ENCODE assay signal across 27 cellular contexts in genomic region chr1:172801923-172802322, GRCh38.
"Had no signal": no experiment of that assay in that cellular context is flagged by ENCODE, and none has a peak within 500 bp of the region (broad histone marks: within the 10 kb centered on the region; RNA-seq: fewer than 3 reads in every experiment).

No MANE protein-coding gene starts in this region.

- FAIRE-seq: astrocyte, keratinocyte had no signal

- H3K27ac Mint-ChIP-seq: activated T-helper 17 cell treated with anti-CD3 and anti-CD28 coated beads, Interleukin-2, amount 50 U/mL, for 72 hours; endodermal cell; nephron; stimulated activated naive CD8-positive, alpha-beta T cell treated with anti-CD3 and anti-CD28 coated beads, Interleukin-15, Interleukin-2, amounts not matched to agents 100 ng/mL and 50 ng/mL, for 24 hours had no signal

- H3K27me3 Mint-ChIP-seq: activated T-helper 17 cell treated with anti-CD3 and anti-CD28 coated beads, Interleukin-2, amount 50 U/mL, for 72 hours; stimulated activated naive CD8-positive, alpha-beta T cell treated with anti-CD3 and anti-CD28 coated beads, Interleukin-15, Interleukin-2, amounts not matched to agents 100 ng/mL and 50 ng/mL, for 24 hours had no signal

- H3K4me3 Mint-ChIP-seq: activated T-cell treated with anti-CD3 and anti-CD28 coated beads, Interleukin-2, amount 50 U/mL, for 4 hours; activated T-helper 17 cell treated with anti-CD3 and anti-CD28 coated beads, Interleukin-2, amount 50 U/mL, for 72 hours; endodermal cell; nephron; stimulated activated naive CD8-positive, alpha-beta T cell treated with anti-CD3 and anti-CD28 coated beads, Interleukin-15, Interleukin-2, amounts not matched to agents 100 ng/mL and 50 ng/mL, for 24 hours had no signal

- H3K9me3 ChIP-seq: right lobe of liver, uterus had no signal

- H3K4me3 ChIP-seq: right lobe of liver, thoracic aorta, uterus had no signal

- H3K36me3 ChIP-seq: brain microvascular endothelial cell, right lobe of liver, thoracic aorta, uterus had no signal

- H3K4me1 Mint-ChIP-seq: activated T-helper 17 cell treated with anti-CD3 and anti-CD28 coated beads, Interleukin-2, amount 50 U/mL, for 72 hours; nephron had no signal

- H3K27me3 ChIP-seq: brain microvascular endothelial cell, right lobe of liver, uterus had no signal

- DNase-seq: activated CD4-positive, alpha-beta T cell treated with anti-CD3 and anti-CD28 coated beads for 4 hours; activated CD4-positive, alpha-beta T cell treated with anti-CD3 and anti-CD28 coated beads, Interleukin-2, amount 50 U/mL, for 48 hours; activated CD4-positive, CD25-positive, alpha-beta regulatory T cell; activated gamma-delta T cell treated with Interleukin-2 at 50 U/mL for 16 hours; activated naive CD4-positive, alpha-beta T cell treated with anti-CD3 and anti-CD28 coated beads, Interleukin-2, amount 50 U/mL, for 16 hours; activated T-cell treated with anti-CD3 and anti-CD28 coated beads, Interleukin-2, amount 50 U/mL, for 4 hours; amniotic stem cell; brain microvascular endothelial cell; caudate nucleus; cortex of kidney; endodermal cell; foreskin fibroblast; head of caudate nucleus; hippocampal formation; left cardiac atrium; left ventricle myocardium superior; right lobe of liver; stimulated activated CD4-positive, alpha-beta T cell treated with anti-CD3 and anti-CD28 coated beads, Interleukin-2, amount 100 ng/mL, for 48 hours; trophoblast cell; uterus had no signal

- H3K27ac ChIP-seq: brain microvascular endothelial cell, right lobe of liver, thoracic aorta, uterus had no signal

- ATAC-seq: activated T-cell treated with anti-CD3 and anti-CD28 coated beads, Interleukin-2, amount 50 U/mL, for 4 hours; activated T-helper 17 cell treated with anti-CD3 and anti-CD28 coated beads, Interleukin-2, amount 50 U/mL, for 72 hours; esophagus mucosa; left cardiac atrium; left ventricle myocardium superior; right lobe of liver had no signal

- H3K4me1 ChIP-seq: right lobe of liver, uterus had no signal
